Comparison of ENCODE assay signal across 39 cellular contexts in the genomic region with DNA sequence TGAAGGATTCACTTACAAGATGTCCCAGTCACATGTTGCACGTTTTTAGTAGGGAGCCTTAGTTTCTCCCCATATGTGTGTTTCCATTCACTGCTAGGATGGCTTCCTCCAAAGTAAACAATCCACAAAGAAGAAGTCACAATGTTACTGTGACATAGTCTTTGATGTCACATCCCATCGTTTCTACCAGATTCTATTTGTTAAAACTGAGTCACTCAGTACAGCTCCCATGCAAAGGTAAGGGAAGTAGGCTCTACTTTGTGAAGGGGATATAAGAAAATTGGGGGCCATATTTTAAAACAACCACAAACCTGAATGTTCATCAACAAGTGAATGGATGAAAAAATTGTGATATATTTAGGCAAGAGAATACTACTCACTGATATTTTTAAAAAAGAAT. TPM values are rescaled to one million over a fixed set of nuclear protein-coding genes. Genes with fewer than 3 reads are reported as not detected.
"Had no signal": no experiment of that assay in that cellular context is flagged by ENCODE, and none has a peak within 500 bp of the region (broad histone marks: within the 10 kb centered on the region; RNA-seq: fewer than 3 reads in every experiment).

A gene with protein sequence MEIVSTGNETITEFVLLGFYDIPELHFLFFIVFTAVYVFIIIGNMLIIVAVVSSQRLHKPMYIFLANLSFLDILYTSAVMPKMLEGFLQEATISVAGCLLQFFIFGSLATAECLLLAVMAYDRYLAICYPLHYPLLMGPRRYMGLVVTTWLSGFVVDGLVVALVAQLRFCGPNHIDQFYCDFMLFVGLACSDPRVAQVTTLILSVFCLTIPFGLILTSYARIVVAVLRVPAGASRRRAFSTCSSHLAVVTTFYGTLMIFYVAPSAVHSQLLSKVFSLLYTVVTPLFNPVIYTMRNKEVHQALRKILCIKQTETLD (minus strand): TSS at position 101 of the 400 bp plus-strand sequence. CDS start 29,430 bp downstream, outside the sequence.
Gene OR2H1, plus strand, starts transcription at position 185 of the 400 bp plus-strand sequence. CDS start 4,615 bp downstream, outside the sequence.

- ATAC-seq: activated naive CD4-positive, alpha-beta T cell treated with anti-CD3 and anti-CD28 coated beads, Interleukin-2, amount 50 U/mL, for 72 hours; activated naive CD8-positive, alpha-beta T cell treated with anti-CD3 and anti-CD28 coated beads, Interleukin-2, amount 50 U/mL, for 24 hours; activated T-cell treated with anti-CD3 and anti-CD28 coated beads, Interleukin-2, amount 50 U/mL, for 4 hours; activated T-cell treated with anti-CD3 and anti-CD28 coated beads, Interleukin-2, amount 50 U/mL, for 72 hours; activated T-helper 17 cell treated with anti-CD3 and anti-CD28 coated beads, Interleukin-2, amount 50 U/mL, for 72 hours; body of pancreas had no signal

- DNase-seq: activated effector memory CD4-positive, alpha-beta T cell treated with anti-CD3 and anti-CD28 coated beads, Interleukin-2, amount 50 U/mL, for 16 hours; activated effector memory CD4-positive, alpha-beta T cell treated with Interleukin-2 at 50 U/mL for 16 hours; activated gamma-delta T cell; activated gamma-delta T cell treated with Interleukin-2 at 50 U/mL for 16 hours; activated naive CD4-positive, alpha-beta T cell; activated naive CD4-positive, alpha-beta T cell treated with anti-CD3 and anti-CD28 coated beads for 36 hours; activated naive CD4-positive, alpha-beta T cell treated with anti-CD3 and anti-CD28 coated beads, Interleukin-2, amount 10 ng/mL, durations not matched to agents 7 days and 5 days; activated naive CD4-positive, alpha-beta T cell treated with anti-CD3 and anti-CD28 coated beads, Interleukin-2, amount 50 U/mL, for 16 hours; activated naive CD4-positive, alpha-beta T cell treated with Interleukin-2 at 50 U/mL for 16 hours; activated naive CD8-positive, alpha-beta T cell treated with anti-CD3 and anti-CD28 coated beads for 36 hours; activated naive CD8-positive, alpha-beta T cell treated with anti-CD3 and anti-CD28 coated beads, Interleukin-2, amount 10 ng/mL, durations not matched to agents 7 days and 5 days; activated naive CD8-positive, alpha-beta T cell treated with anti-CD3 and anti-CD28 coated beads, Interleukin-2, amount 50 U/mL, for 24 hours; activated T-cell treated with anti-CD3 and anti-CD28 coated beads, Interleukin-2, amount 50 U/mL, for 1 hour; activated T-cell treated with anti-CD3 and anti-CD28 coated beads, Interleukin-2, amount 50 U/mL, for 24 hours; activated T-cell treated with anti-CD3 and anti-CD28 coated beads, Interleukin-2, amount 50 U/mL, for 4 hours; activated T-cell treated with anti-CD3 and anti-CD28 coated beads, Interleukin-2, amount 50 U/mL, for 72 hours; adrenal gland; amniotic stem cell; amygdala; anterior cingulate cortex; aorta; body of pancreas; brain microvascular endothelial cell; caudate nucleus; central memory CD4-positive, alpha-beta T cell; cerebellar nuclear complex had no signal

RNA-seq across cellular contexts. Expression of the first gene that starts in this region (rescaled TPM):
- total RNA-seq: activated naive CD4-positive, alpha-beta T cell treated with anti-CD3 and anti-CD28 coated beads for 36 hours; activated naive CD4-positive, alpha-beta T cell treated with anti-CD3 and anti-CD28 coated beads, Interleukin-2, amount 50 U/mL, for 72 hours; activated naive CD8-positive, alpha-beta T cell treated with anti-CD3 and anti-CD28 coated beads for 36 hours; activated naive CD8-positive, alpha-beta T cell treated with anti-CD3 and anti-CD28 coated beads, Interleukin-2, amount 10 ng/mL, durations not matched to agents 7 days and 5 days; activated T-cell treated with anti-CD3 and anti-CD28 coated beads, Interleukin-2, amount 50 U/mL, for 4 hours; activated T-cell treated with anti-CD3 and anti-CD28 coated beads, Interleukin-2, amount 50 U/mL, for 72 hours; activated T-helper 1 cell treated with anti-CD3 and anti-CD28 coated beads, Interleukin-12 subunit alpha, Interleukin-12 subunit beta, Interleukin-2, Interleukin-4 antibody, amounts not matched to agents 30 ng/mL and 10 ng/mL and 1 ng/mL, durations not matched to agents 14 hours and 24 hours and 36 hours; activated T-helper 17 cell treated with anti-CD3 and anti-CD28 coated beads, Interleukin-2, amount 50 U/mL, for 72 hours; activated T-helper 2 cell treated with anti-CD3 and anti-CD28 coated beads, Interferon-gamma antibody, Interleukin-2, Interleukin-4, amounts not matched to agents 10 μg/mL and 5 μg/mL and 100 μg/mL, durations not matched to agents 14 hours and 24 hours and 36 hours; adrenal gland; aorta; ascending aorta; astrocyte; body of pancreas; breast epithelium; bronchial epithelial cell; cardiac muscle cell; cardiac septum; cerebellum; chondrocyte had no signal
- polyA plus RNA-seq: adipose tissue, adrenal gland, aorta, cardiac muscle cell had no signal

RNA-seq across cellular contexts. Expression of gene OR2H1, which starts in this region (rescaled TPM):
- total RNA-seq: activated naive CD4-positive, alpha-beta T cell treated with anti-CD3 and anti-CD28 coated beads for 36 hours; activated naive CD4-positive, alpha-beta T cell treated with anti-CD3 and anti-CD28 coated beads, Interleukin-2, amount 50 U/mL, for 72 hours; activated naive CD8-positive, alpha-beta T cell treated with anti-CD3 and anti-CD28 coated beads for 36 hours; activated naive CD8-positive, alpha-beta T cell treated with anti-CD3 and anti-CD28 coated beads, Interleukin-2, amount 10 ng/mL, durations not matched to agents 7 days and 5 days; activated T-cell treated with anti-CD3 and anti-CD28 coated beads, Interleukin-2, amount 50 U/mL, for 4 hours; activated T-cell treated with anti-CD3 and anti-CD28 coated beads, Interleukin-2, amount 50 U/mL, for 72 hours; activated T-helper 1 cell treated with anti-CD3 and anti-CD28 coated beads, Interleukin-12 subunit alpha, Interleukin-12 subunit beta, Interleukin-2, Interleukin-4 antibody, amounts not matched to agents 30 ng/mL and 10 ng/mL and 1 ng/mL, durations not matched to agents 14 hours and 24 hours and 36 hours; activated T-helper 17 cell treated with anti-CD3 and anti-CD28 coated beads, Interleukin-2, amount 50 U/mL, for 72 hours; activated T-helper 2 cell treated with anti-CD3 and anti-CD28 coated beads, Interferon-gamma antibody, Interleukin-2, Interleukin-4, amounts not matched to agents 10 μg/mL and 5 μg/mL and 100 μg/mL, durations not matched to agents 14 hours and 24 hours and 36 hours; adrenal gland; aorta; ascending aorta; astrocyte; body of pancreas; breast epithelium; bronchial epithelial cell; cardiac muscle cell; cardiac septum; cerebellum; chondrocyte had no signal
- polyA plus RNA-seq: adipose tissue, adrenal gland, aorta, cardiac muscle cell had no signal
